8 cellular contexts compared by ENCODE assay signal in genomic region chr4:128574706-128575105, GRCh38.
DNase-seq lines count a peak whose midpoint lies in the region; ATAC-seq, FAIRE-seq and TF ChIP-seq lines count a peak whose summit lies in the region.

No MANE protein-coding gene starts in this region.

- H3K27ac Mint-ChIP-seq in MCF 10A (ENCODE audit: low read depth, unreplicated experiment) = no peak overlapping the region

- no peak for FAIRE-seq in kidney (lab: Jason Lieb, UNC)

- no peaks in the 10 kb centered on the region for H3K36me3 ChIP-seq in GM06990 (ENCODE audit: control insufficient read depth, insufficient read depth, low read length)
- no peaks in the 10 kb centered on the region for H3K36me3 ChIP-seq in kidney (ENCODE audit: control insufficient read depth in 1 of 2, insufficient read depth in 2 of 2, low read length in 2 of 2)

- CTCF ChIA-PET in MCF 10A (lab: Yijun Ruan, JAX) = interaction anchor here (0.6 to 3.7 kb wide), 32 partner anchors 8 to 391 kb away, joined by 3 to 50 read pairs (median 4); partner anchors contain the start of gene JADE1

- H3K27ac ChIP-seq in kidney (ENCODE audit: low read depth in 2 of 2, low read length in 2 of 2) = peak overlapping the region; percentile 40 to 94

- H3K4me3 Mint-ChIP-seq in MCF 10A (ENCODE audit: unreplicated experiment) = no peak overlapping the region

- peak; percentile 84 for TF ChIP-seq CTCF in GM06990 (IDR thresholded peaks at IDR 0.05; ENCODE audit: insufficient read depth, low read length, poor library complexity, severe bottlenecking)
- peak; percentile 61 for TF ChIP-seq CTCF in MCF 10A (IDR thresholded peaks at IDR 0.05; ENCODE audit: unreplicated experiment)
- peak; percentile 57 for TF ChIP-seq CTCF in kidney (IDR thresholded peaks at IDR 0.05; ENCODE audit: borderline replicate concordance, extremely low read depth, insufficient read depth)

- intact Hi-C loops in MCF 10A (cut with micrococcal nuclease) = loop anchor here (1.0 kb wide), 1 partner anchor 235 kb away; the partner anchor contains the start of gene JADE1
- intact Hi-C loops in kidney (cut with DNase I) = no loop called here

- H3K9ac ChIP-seq in kidney (ENCODE audit: low read length in 2 of 2) = peak overlapping the region in 1 of 2 donors; percentile 30

- H3K36me3 Mint-ChIP-seq in MCF 10A (ENCODE audit: insufficient read depth, unreplicated experiment) = no peaks in the 10 kb centered on the region

- peaks cover 24 to 38% of the 10 kb centered on the region in 2 donors for H3K4me1 ChIP-seq in kidney (ENCODE audit: control insufficient read depth in 1 of 2, insufficient read depth in 1 of 2, low read depth in 1 of 2, low read length in 2 of 2)

- no peaks in the 10 kb centered on the region for H3K27me3 Mint-ChIP-seq in MCF 10A (ENCODE audit: insufficient read depth, unreplicated experiment)

- H3K9me3 ChIP-seq in kidney (ENCODE audit: control insufficient read depth in 1 of 2, low read length in 2 of 2) = no peaks in the 10 kb centered on the region

- in situ Hi-C loops in KBM-7 (cut with MboI; ENCODE audit: low pct_unique_long_range_greater_than_20kb, low sequenced_read_pairs) = no loop called here

- POLR2A ChIA-PET in MCF 10A (lab: Yijun Ruan, JAX) = interaction anchor here (0.8 to 2.1 kb wide), 5 partner anchors 12 to 147 kb away, joined by 3 to 16 read pairs (median 4); no protein-coding TSS in a partner anchor

- H3K9me3 Mint-ChIP-seq in MCF 10A (ENCODE audit: unreplicated experiment) = no peaks in the 10 kb centered on the region

- DNase-seq in GM06990 (ENCODE audit: extremely low read depth, insufficient read length) (peak; percentile 18), KBM-7 (peak; percentile 69), T-helper 9 cell (peak; percentile 39), MCF 10A (ENCODE audit: unreplicated experiment) (peak; percentile 79), kidney (peak; percentile 81), SW 1271 (lab: John Stamatoyannopoulos, UW) (no peak)
- DNase-seq in stimulated activated CD4-positive, alpha-beta T cell treated with anti-CD3 and anti-CD28 coated beads, Interleukin-4, amount 100 ng/mL, for 4 hours = peak; percentile 38 to 48

- no peaks in the 10 kb centered on the region for H3K27me3 ChIP-seq in GM06990 (replicated peaks; ENCODE audit: control insufficient read depth, insufficient read depth, low read length)

- H3K4me1 Mint-ChIP-seq in MCF 10A (ENCODE audit: insufficient read depth, unreplicated experiment) = peaks cover 32% of the 10 kb centered on the region

- H3K4me3 ChIP-seq in GM06990 (replicated peaks; ENCODE audit: low read depth, low read length) (no peak overlapping the region), kidney (ENCODE audit: low read length in 2 of 2) (no peak overlapping the region)

- BruUV-seq in MCF 10A (replicated peaks; lab: Mats Ljungman, UMichigan) = no TSS peak

- ATAC-seq in GM21576 (IDR thresholded peaks at IDR 0.05; ENCODE audit: unreplicated experiment) = peak; percentile 83

Comparison
In these comparisons a context has a peak if more than half of its experiments do, and no peak if none do; other contexts are left out.
1. DNase-seq: peak in GM06990 (single experiment), KBM-7 (single experiment), T-helper 9 cell (single experiment), MCF 10A (single experiment), kidney (single experiment) and stimulated activated CD4-positive, alpha-beta T cell treated with anti-CD3 and anti-CD28 coated beads, Interleukin-4, amount 100 ng/mL, for 4 hours (2 of 2); none in SW 1271 (0 of 2).
2. Peak in every context shown above with its lines, with median percentiles within 50 percentile points of each other: CTCF ChIP-seq.